10 cellular contexts compared by ENCODE assay signal in genomic region chr1:108050911-108051624, GRCh38.
A peak's percentile ranks its signal among the peaks of the same experiment; 100 is the strongest.
DNase-seq lines count a peak whose midpoint lies in the region; ATAC-seq and TF ChIP-seq lines count a peak whose summit lies in the region.
"Had no signal": no experiment of that assay in that cellular context is flagged by ENCODE, and none has a peak within 500 bp of the region (broad histone marks: within the 10 kb centered on the region; RNA-seq: fewer than 3 reads in every experiment).

No MANE protein-coding gene starts in this region.

- H4K20me1 ChIP-seq in GM23338 (replicated peaks; ENCODE audit: insufficient read depth): no peaks in the 10 kb centered on the region

- no peaks in the 10 kb centered on the region for H3F3A ChIP-seq in GM23338 (replicated peaks; ENCODE audit: low read depth)

- no peaks in the 10 kb centered on the region for H3K9me3 Mint-ChIP-seq in GM23338

- H3K4me3 ChIP-seq in GM23338 (no peak overlapping the region), heart left ventricle (peak overlapping the region in 2 of 12 donors; percentile 23 to 38), foreskin fibroblast (ENCODE audit: low read depth in 1 of 2, low read length in 2 of 2) (no peak overlapping the region), WERI-Rb-1 (ENCODE audit: low read depth, low read length) (no peak overlapping the region)
- H3K4me3 ChIP-seq: prostate gland had no signal

- H3K9me3 ChIP-seq in heart left ventricle: peaks cover 0 to 9% (median 0%) of the 10 kb centered on the region in 12 donors
- no peaks in the 10 kb centered on the region for H3K9me3 ChIP-seq in WERI-Rb-1 (ENCODE audit: severe bottlenecking)
- H3K9me3 ChIP-seq: prostate gland had no signal

- TF ChIP-seq POLR2A in heart left ventricle (IDR thresholded peaks at IDR 0.05): no peak

- H3K36me3 ChIP-seq in GM23338 (ENCODE audit: insufficient read depth) (no peaks in the 10 kb centered on the region), heart left ventricle (no peaks in the 10 kb centered on the region), WERI-Rb-1 (no peaks in the 10 kb centered on the region)
- H3K36me3 ChIP-seq: brain microvascular endothelial cell, prostate gland had no signal

- H3K4me1 ChIP-seq in GM23338 (ENCODE audit: insufficient read depth) (peaks cover 48% of the 10 kb centered on the region), heart left ventricle (peaks cover 0 to 75% (median 20%) of the 10 kb centered on the region in 12 donors)
- H3K4me1 ChIP-seq: prostate gland had no signal

- TF ChIP-seq CTCF in GM23338 (conservative IDR thresholded peaks at IDR 0.05; ENCODE audit: low read depth in 2 of 2) (no peak), heart left ventricle (IDR thresholded peaks at IDR 0.05) (no peak), foreskin fibroblast (IDR thresholded peaks at IDR 0.05; ENCODE audit: low read depth, low read length) (no peak), WERI-Rb-1 (IDR thresholded peaks at IDR 0.05; ENCODE audit: low read depth, low read length) (no peak)

- H3K36me3 Mint-ChIP-seq in GM23338 (ENCODE audit: low read depth): no peaks in the 10 kb centered on the region

- DNase-seq in GM23338 (ENCODE audit: low spot score) (peak; percentile 44), heart left ventricle (peak in 1 of 5 donors; percentile 21), pulmonary artery endothelial cell (ENCODE audit: low read depth, low spot score) (peak; percentile 41), foreskin fibroblast (no peak), WERI-Rb-1 (no peak), RPMI8226 (no peak)
- DNase-seq: brain microvascular endothelial cell had no signal

- H3K27me3 ChIP-seq in GM23338 (ENCODE audit: insufficient read depth): no peaks in the 10 kb centered on the region
- no peaks in the 10 kb centered on the region for H3K27me3 ChIP-seq in heart left ventricle
- H3K27me3 ChIP-seq in WERI-Rb-1 (ENCODE audit: insufficient read depth, low read depth, severe bottlenecking): peaks cover 2% of the 10 kb centered on the region
- H3K27me3 ChIP-seq: brain microvascular endothelial cell had no signal

- H3K4me1 Mint-ChIP-seq in GM23338: peaks cover 28% of the 10 kb centered on the region

- intact Hi-C loops in heart left ventricle (cut with DNase I): loop anchor here in 2 of 10 donors (10.0 kb wide), 2 partner anchors 64 to 86 kb away; partner anchors contain the start of gene VAV3 (in 1 of the 2)

- no peak overlapping the region for H3K4me3 Mint-ChIP-seq in GM23338

- no peaks in the 10 kb centered on the region for H3K27me3 Mint-ChIP-seq in GM23338 (ENCODE audit: insufficient read depth, low read depth, poor library complexity)

- 9 to 15% (median 14%) methylated on average over 5 of the region's 5 CpGs for WGBS in heart left ventricle, 4 donors

- no peaks in the 10 kb centered on the region for H3K79me2 ChIP-seq in GM23338 (replicated peaks; ENCODE audit: insufficient read depth)

- no peaks in the 10 kb centered on the region; the same call in 1 of the 2 replicates for H3K9me2 ChIP-seq in GM23338 (ENCODE audit: insufficient read depth)

- peak; percentile 17 for ATAC-seq in GM23338
- ATAC-seq in heart left ventricle: peak in 3 of 4 donors; percentile 30 to 62 (median 35)
- ATAC-seq: Panc1 had no signal

- no peak overlapping the region for H3K27ac Mint-ChIP-seq in GM23338

- H3K4me2 ChIP-seq in GM23338: peak overlapping the region; percentile 55

- H3K27ac ChIP-seq in GM23338 (ENCODE audit: low read depth) (no peak overlapping the region), heart left ventricle (peak overlapping the region in 9 of 12 donors; percentile 3 to 93 (median 30)), WERI-Rb-1 (no peak overlapping the region)
- H3K27ac ChIP-seq: brain microvascular endothelial cell, prostate gland had no signal

- peak overlapping the region; percentile 9; the same call in 1 of the 2 replicates for H2AFZ ChIP-seq in GM23338

TF ChIP-seq in GM23338, 12 proteins besides CTCF, POLR2A, EP300 and RAD21:
- no peak for TF ChIP-seq JUNB (IDR thresholded peaks at IDR 0.05; ENCODE audit: unreplicated experiment)

TF ChIP-seq in PFSK-1, 5 proteins besides CTCF, POLR2A, EP300 and RAD21:
- TF ChIP-seq SIN3A (IDR thresholded peaks at IDR 0.05; ENCODE audit: borderline replicate concordance, insufficient read depth, low read length) (peak; percentile 26; the same call in 1 of the 2 replicates), FOXP2 (optimal IDR thresholded peaks at IDR 0.05; ENCODE audit: borderline replicate concordance, extremely low read depth, extremely low read length, insufficient read depth) (no peak), REST (IDR thresholded peaks at IDR 0.05; ENCODE audit: insufficient read depth in 1 of 2, low read depth in 2 of 2, low read length in 2 of 2) (no peak), TAF1 (IDR thresholded peaks at IDR 0.05; ENCODE audit: borderline replicate concordance, insufficient read depth, low read length) (no peak), POLR2AphosphoS5 (IDR thresholded peaks at IDR 0.05; ENCODE audit: low read depth, low read length) (no peak)

Comparison
In these comparisons a context has a peak if more than half of its experiments do, and no peak if none do; other contexts are left out.
1. DNase-seq: peak in GM23338 (single experiment) and pulmonary artery endothelial cell (single experiment); none in foreskin fibroblast (0 of 2), WERI-Rb-1 (single experiment) and RPMI8226 (single experiment).
2. H3K27ac ChIP-seq: peak in heart left ventricle (9 of 12); none in GM23338 (single experiment) and WERI-Rb-1 (single experiment).